28 cellular contexts compared by ENCODE assay signal in genomic region chr3:169600732-169601131, GRCh38.
"Had no signal": no experiment of that assay in that cellular context is flagged by ENCODE, and none has a peak within 500 bp of the region (broad histone marks: within the 10 kb centered on the region; RNA-seq: fewer than 3 reads in every experiment).

No MANE protein-coding gene starts in this region.

- DNase-seq: activated CD4-positive, alpha-beta memory T cell treated with anti-CD3 and anti-CD28 coated beads for 36 hours; activated CD4-positive, alpha-beta T cell treated with anti-CD3 and anti-CD28 coated beads for 36 hours; activated CD4-positive, alpha-beta T cell treated with anti-CD3 and anti-CD28 coated beads, Interleukin-2, amount 10 ng/mL, durations not matched to agents 24 days and 14 days; activated CD4-positive, CD25-positive, alpha-beta regulatory T cell; activated CD4-positive, CD25-positive, alpha-beta regulatory T cell treated with anti-CD3 and anti-CD28 coated beads, Interleukin-2, amount 50 U/mL, for 72 hours; activated CD8-positive, alpha-beta memory T cell treated with anti-CD3 and anti-CD28 coated beads, Interleukin-2, amount 10 ng/mL, durations not matched to agents 7 days and 5 days; activated CD8-positive, alpha-beta memory T cell treated with anti-CD3 and anti-CD28 coated beads, Interleukin-2, amount 50 U/mL, for 4 hours; activated CD8-positive, alpha-beta T cell treated with anti-CD3 and anti-CD28 coated beads, Interleukin-2, amount 10 ng/mL, durations not matched to agents 7 days and 5 days; activated effector memory CD4-positive, alpha-beta T cell treated with anti-CD3 and anti-CD28 coated beads, Interleukin-2, amount 50 U/mL, for 16 hours; activated naive CD4-positive, alpha-beta T cell treated with anti-CD3 and anti-CD28 coated beads, Interleukin-2, amount 10 ng/mL, durations not matched to agents 7 days and 5 days; activated naive CD8-positive, alpha-beta T cell treated with anti-CD3 and anti-CD28 coated beads, Interleukin-2, amount 10 ng/mL, durations not matched to agents 7 days and 5 days; activated T-cell treated with anti-CD3 and anti-CD28 coated beads, Interleukin-2, amount 50 U/mL, for 1 hour; activated T-cell treated with anti-CD3 and anti-CD28 coated beads, Interleukin-2, amount 50 U/mL, for 48 hours; brain microvascular endothelial cell; cortex of kidney; dermis blood vessel endothelial cell; effector CD4-positive, alpha-beta T cell; effector memory CD8-positive, alpha-beta T cell; erythroblast; foreskin keratinocyte; gastrocnemius medialis; glutamatergic neuron; heart left ventricle; T-helper 17 cell had no signal

- H3K27me3 ChIP-seq: brain microvascular endothelial cell, esophagus muscularis mucosa, gastrocnemius medialis, heart left ventricle had no signal

- H3K4me1 ChIP-seq: esophagus muscularis mucosa, foreskin keratinocyte, gastrocnemius medialis had no signal

- H3K9me3 ChIP-seq: esophagus muscularis mucosa, gastrocnemius medialis, heart left ventricle had no signal

- FAIRE-seq: astrocyte, colon had no signal

- ATAC-seq: activated CD4-positive, alpha-beta T cell treated with anti-CD3 and anti-CD28 coated beads for 36 hours; activated CD8-positive, alpha-beta memory T cell treated with anti-CD3 and anti-CD28 coated beads, Interleukin-2, amount 10 ng/mL, durations not matched to agents 7 days and 5 days; activated CD8-positive, alpha-beta T cell treated with anti-CD3 and anti-CD28 coated beads, Interleukin-2, amount 10 ng/mL, durations not matched to agents 7 days and 5 days; activated naive CD4-positive, alpha-beta T cell treated with anti-CD3 and anti-CD28 coated beads, Interleukin-2, amount 50 U/mL, for 72 hours; effector memory CD8-positive, alpha-beta T cell; foreskin keratinocyte; gastrocnemius medialis; heart left ventricle; T-helper 17 cell had no signal

- H3K36me3 ChIP-seq: brain microvascular endothelial cell, esophagus muscularis mucosa, gastrocnemius medialis, heart left ventricle had no signal

- H3K4me3 ChIP-seq: esophagus muscularis mucosa, gastrocnemius medialis, heart left ventricle had no signal

- H3K27ac ChIP-seq: brain microvascular endothelial cell, esophagus muscularis mucosa, foreskin keratinocyte, gastrocnemius medialis, heart left ventricle had no signal
